8 cellular contexts compared by ENCODE assay signal in genomic region chr4:89308161-89308500, GRCh38. TPM values are rescaled to one million over a fixed set of nuclear protein-coding genes. Genes with fewer than 3 reads are reported as not detected.
DNase-seq lines count a peak whose midpoint lies in the region; ATAC-seq, FAIRE-seq and TF ChIP-seq lines count a peak whose summit lies in the region.

No MANE protein-coding gene starts in this region.

- H2AFZ ChIP-seq in PC-3 (ENCODE audit: low read length): no peak overlapping the region

- H3K27me3 ChIP-seq in PC-3 (ENCODE audit: low read length): peaks cover 54% of the 10 kb centered on the region
- peaks cover 0 to 23% (median 0%) of the 10 kb centered on the region in 4 donors for H3K27me3 ChIP-seq in esophagus squamous epithelium
- H3K27me3 ChIP-seq in pancreas: no peaks in the 10 kb centered on the region

- H3K27ac ChIP-seq in PC-3 (ENCODE audit: low read length) (no peak overlapping the region), esophagus squamous epithelium (peak overlapping the region in 3 of 4 donors; percentile 51 to 79 (median 69)), pancreas (peak overlapping the region; percentile 50 to 83 (median 67))

- H3K4me1 ChIP-seq in PC-3 (ENCODE audit: insufficient read depth, low read length): no peaks in the 10 kb centered on the region
- peaks cover 6 to 32% (median 9%) of the 10 kb centered on the region in 3 donors for H3K4me1 ChIP-seq in esophagus squamous epithelium
- H3K4me1 ChIP-seq in pancreas: peaks cover 0 to 32% (median 23%) of the 10 kb centered on the region in 3 donors

- H3K9ac ChIP-seq in PC-3 (ENCODE audit: low read length): no peak overlapping the region

- ATAC-seq in PC-3: no peak
- peak; percentile 49 to 60 (median 56) for ATAC-seq in pancreas
- no peak for ATAC-seq in GM21526 (IDR thresholded peaks at IDR 0.05; ENCODE audit: low FRiP score, unreplicated experiment)

- no peaks in the 10 kb centered on the region for H3F3A ChIP-seq in PC-3 (ENCODE audit: low read length, unreplicated experiment)

- no peaks in the 10 kb centered on the region for H4K20me1 ChIP-seq in PC-3 (ENCODE audit: low read length)

- POLR2A ChIA-PET in PC-3 (lab: Charles Lee; ENCODE audit: unreplicated experiment): no interaction called here

- H3K4me3 ChIP-seq in PC-3 (ENCODE audit: low read length) (no peak overlapping the region), esophagus squamous epithelium (peak overlapping the region; percentile 41 to 71 (median 56)), pancreas (peak overlapping the region; percentile 77 to 87 (median 86))

- BruUV-seq in PC-3 (replicated peaks; lab: Mats Ljungman, UMichigan): no TSS peak

- no peaks in the 10 kb centered on the region for H3K9me2 ChIP-seq in PC-3 (replicated peaks; ENCODE audit: low read length)

- no peak for TF ChIP-seq POLR2A in esophagus squamous epithelium (IDR thresholded peaks at IDR 0.05)

- in situ Hi-C loops in GM13976 (cut with MboI; ENCODE audit: low sequenced_read_pairs, unreplicated experiment): no loop called here

- H3K36me3 ChIP-seq in PC-3 (ENCODE audit: low read depth, low read length): no peaks in the 10 kb centered on the region
- H3K36me3 ChIP-seq in esophagus squamous epithelium: no peaks in the 10 kb centered on the region
- H3K36me3 ChIP-seq in pancreas: no peaks in the 10 kb centered on the region

- H3K4me2 ChIP-seq in PC-3 (ENCODE audit: low read length): peak overlapping the region; percentile 54; the same call in 1 of the 2 replicates

- H3K79me2 ChIP-seq in PC-3 (ENCODE audit: low read length): no peaks in the 10 kb centered on the region

- DNase-seq in GM13976 (ENCODE audit: low spot score): peak; percentile 8
- DNase-seq in PC-3: no peak
- no peak for DNase-seq in esophagus squamous epithelium (lab: John Stamatoyannopoulos, UW)
- no peak for DNase-seq in pancreas
- no peak for DNase-seq in KG1 (lab: John Stamatoyannopoulos, UW)
- no peak for DNase-seq in occipital lobe (lab: John Stamatoyannopoulos, UW)
- no peak for DNase-seq in stimulated activated CD4-positive, alpha-beta T cell treated with anti-CD3 and anti-CD28 coated beads, Interleukin-4, amount 100 ng/mL, for 4 hours

- CTCF ChIA-PET in PC-3 (lab: Charles Lee): no interaction called here

- FAIRE-seq in pancreas (lab: Jason Lieb, UNC): no peak

- H3K9me3 ChIP-seq in PC-3 (ENCODE audit: low read length) (no peaks in the 10 kb centered on the region), esophagus squamous epithelium (no peaks in the 10 kb centered on the region), pancreas (no peaks in the 10 kb centered on the region)

- intact Hi-C loops in PC-3 (cut with micrococcal nuclease) (no loop called here), esophagus squamous epithelium (cut with DNase I) (no loop called here), pancreas (cut with DNase I) (loop anchor here in 1 of 3 donors (5.0 to 10.0 kb wide), 2 partner anchors 53 to 104 kb away; no protein-coding TSS in a partner anchor)

- TF ChIP-seq CTCF in GM13976 (IDR thresholded peaks at IDR 0.05; ENCODE audit: borderline replicate concordance, control extremely low read depth, extremely low read depth, insufficient read depth, missing control alignments) (no peak), PC-3 (conservative IDR thresholded peaks at IDR 0.05; ENCODE audit: low read depth, low read length) (no peak), esophagus squamous epithelium (IDR thresholded peaks at IDR 0.05) (no peak), pancreas (IDR thresholded peaks at IDR 0.05) (no peak)

- 41 to 45% methylated on average over 6 of the region's 6 CpGs for WGBS in esophagus squamous epithelium, 2 donors
- WGBS in pancreas, 2 donors: 12 to 18% methylated on average over 6 of the region's 6 CpGs

RNA-seq across cellular contexts. Expression of gene GPRIN3, which starts 0.5 kb away (rescaled TPM):
- total RNA-seq in PC-3 (2014; rRNA removed) (not detected in 2 replicates), esophagus squamous epithelium (1 to 10 TPM in 3 of 4 donors, under 1 TPM in 1; 0.83 to 4.2 (median 1.9) TPM), pancreas (1 to 10 TPM; 2.5 to 7.6 (median 3.5) TPM), occipital lobe (31.2 TPM)
- polyA plus RNA-seq in pancreas: 1 to 10 TPM in 1 of 2 donors, under 1 TPM in 1; 0.84 to 2.0 TPM

Comparison
In these comparisons a context has a peak if more than half of its experiments do, and no peak if none do; other contexts are left out.
1. ATAC-seq: peak in pancreas (4 of 4); none in PC-3 (single experiment) and GM21526 (single experiment).